In the genomic region with DNA sequence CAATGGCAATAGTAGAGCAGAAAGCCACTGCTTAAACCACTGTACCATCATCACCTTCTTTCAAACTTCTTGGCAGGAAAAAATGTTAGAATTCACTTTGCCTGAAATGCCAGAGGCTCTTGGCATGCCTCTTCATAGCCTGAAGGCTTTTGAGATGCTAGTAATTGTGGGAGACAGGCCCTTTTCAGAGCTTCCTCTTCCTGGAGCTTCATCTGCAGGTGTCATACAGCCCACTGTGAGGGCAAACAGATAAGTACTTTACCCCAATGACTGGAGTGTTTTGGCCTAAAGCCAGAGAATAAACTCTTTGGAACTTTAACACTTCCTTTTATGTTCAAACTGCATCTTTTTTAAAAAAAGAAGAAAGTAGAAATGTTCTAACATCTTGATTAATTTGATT, we compare ENCODE assay signal across 12 cellular contexts.
DNase-seq lines count a peak whose midpoint lies in the region; ATAC-seq lines count a peak whose summit lies in the region.
"Had no signal": no experiment of that assay in that cellular context is flagged by ENCODE, and none has a peak within 500 bp of the region (broad histone marks: within the 10 kb centered on the region; RNA-seq: fewer than 3 reads in every experiment).

No MANE protein-coding gene starts in this region.

- H3K36me3 ChIP-seq in HUES64 (ENCODE audit: insufficient read depth, low read length) (0 out of 2 replicates have a peak, but pooled peaks cover 3% of the 10 kb centered on the region), NT2/D1 (ENCODE audit: insufficient read depth, insufficient read length, low read length) (peaks cover 3% of the 10 kb centered on the region)

- H3K4me3 ChIP-seq in HUES64 (ENCODE audit: low read length): no peak overlapping the region
- no peak overlapping the region for H3K4me3 ChIP-seq in NT2/D1 (ENCODE audit: insufficient read length, low read depth)
- H3K4me3 ChIP-seq: left lung had no signal

- DNase-seq in DMS53 (lab: John Stamatoyannopoulos, UW): peak; percentile 54
- DNase-seq in NT2/D1 (ENCODE audit: low read depth, low spot score): peak; percentile 35
- DNase-seq in iPS DF 19.7 (ENCODE audit: low read depth, low spot score): peak; percentile 79
- no peak for DNase-seq in NCI-H1694 (lab: John Stamatoyannopoulos, UW)
- no peak for DNase-seq in GOT3 (lab: John Stamatoyannopoulos, UW)
- DNase-seq: activated CD4-positive, alpha-beta T cell treated with anti-CD3 and anti-CD28 coated beads for 36 hours; activated T-cell treated with anti-CD3 and anti-CD28 coated beads, Interleukin-2, amount 50 U/mL, for 72 hours; effector CD4-positive, alpha-beta T cell; left lung had no signal

- ATAC-seq in GM18502 (IDR thresholded peaks at IDR 0.05; ENCODE audit: poor library complexity, unreplicated experiment) (no peak), HG03469 (IDR thresholded peaks at IDR 0.05; ENCODE audit: unreplicated experiment) (no peak)
- ATAC-seq: activated CD4-positive, alpha-beta T cell treated with anti-CD3 and anti-CD28 coated beads for 36 hours; activated T-cell treated with anti-CD3 and anti-CD28 coated beads, Interleukin-2, amount 50 U/mL, for 72 hours; left lung had no signal

- peak overlapping the region; percentile 84 for H3K27ac ChIP-seq in HUES64 (ENCODE audit: low read depth, low read length)
- H3K27ac ChIP-seq: left lung had no signal

- H3K9me3 ChIP-seq in HUES64 (ENCODE audit: insufficient read depth, low read depth, low read length): no peaks in the 10 kb centered on the region
- no peaks in the 10 kb centered on the region for H3K9me3 ChIP-seq in NT2/D1 (ENCODE audit: insufficient read depth, low read length)
- H3K9me3 ChIP-seq: left lung had no signal

- H3K4me1 ChIP-seq in HUES64 (ENCODE audit: insufficient read depth, low read length) (peaks cover 26% of the 10 kb centered on the region), NT2/D1 (ENCODE audit: insufficient read depth, insufficient read length) (no peaks in the 10 kb centered on the region)
- H3K4me1 ChIP-seq: left lung had no signal

- no peaks in the 10 kb centered on the region for H3K27me3 ChIP-seq in HUES64 (ENCODE audit: insufficient read depth, low read length)
- H3K27me3 ChIP-seq in NT2/D1 (ENCODE audit: insufficient read depth, insufficient read length): no peaks in the 10 kb centered on the region
- H3K27me3 ChIP-seq: left lung had no signal

- H3K9ac ChIP-seq in HUES64 (ENCODE audit: low read depth, low read length): no peak overlapping the region
- H3K9ac ChIP-seq in NT2/D1 (ENCODE audit: insufficient read length, low read depth): no peak overlapping the region

Comparison
In these comparisons a context has a peak if more than half of its experiments do, and no peak if none do; other contexts are left out.
1. DNase-seq: peak in DMS53 (single experiment), NT2/D1 (single experiment) and iPS DF 19.7 (single experiment); none in NCI-H1694 (single experiment) and GOT3 (single experiment).